26 cellular contexts compared by ENCODE assay signal in the genomic region with DNA sequence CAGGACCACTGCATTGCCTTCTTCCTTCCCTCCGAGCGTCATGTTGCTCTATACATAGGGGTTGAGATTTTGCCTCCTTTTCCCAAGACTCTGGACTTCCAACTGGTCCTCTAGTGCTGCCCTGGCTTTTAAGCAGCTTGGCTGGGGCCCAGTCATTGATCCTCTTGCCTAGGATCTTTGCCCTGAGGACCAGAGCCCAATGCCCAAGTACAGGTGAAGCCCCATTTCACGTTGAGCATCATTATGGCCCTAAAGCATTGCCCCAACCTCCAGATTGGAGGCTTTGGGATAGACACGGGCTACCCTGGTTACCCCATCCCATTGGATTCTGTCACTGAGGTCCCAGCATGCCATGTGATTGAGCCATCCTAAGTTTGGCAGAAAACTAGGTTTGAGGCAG. TPM values are rescaled to one million over a fixed set of nuclear protein-coding genes. Genes with fewer than 3 reads are reported as not detected.
"Had no signal": no experiment of that assay in that cellular context is flagged by ENCODE, and none has a peak within 500 bp of the region (broad histone marks: within the 10 kb centered on the region; RNA-seq: fewer than 3 reads in every experiment).

No MANE protein-coding gene starts in this region.

- FAIRE-seq: urothelium cell line had no signal

- ATAC-seq: stimulated activated effector memory CD8-positive, alpha-beta T cell treated with anti-CD3 and anti-CD28 coated beads, Interleukin-12 subunit alpha, Interleukin-12 subunit beta, amount 100 ng/mL, for 72 hours; stimulated activated memory B cell treated with anti-CD40 and anti-IgM and Interleukin-4, amounts not matched to agents 10 μg/mL and 1 μg/mL and 100 μg/mL, for 72 hours; stimulated activated naive B cell treated with anti-CD40 and anti-IgM and Interleukin-4, amounts not matched to agents 10 μg/mL and 1 μg/mL and 100 μg/mL, for 72 hours; stimulated activated naive CD8-positive, alpha-beta T cell treated with anti-CD3 and anti-CD28 coated beads, Interleukin-15, amount 100 ng/mL, for 72 hours; stimulated activated naive CD8-positive, alpha-beta T cell treated with anti-CD3 and anti-CD28 coated beads, Interleukin-15, Interleukin-2, amounts not matched to agents 100 U/mL and 50 U/mL, for 24 hours; upper lobe of right lung had no signal

- DNase-seq: stimulated activated CD4-positive, alpha-beta T cell treated with anti-CD3 and anti-CD28 coated beads, Interleukin-2, amount 100 ng/mL, for 48 hours; stimulated activated CD4-positive, alpha-beta T cell treated with anti-CD3 and anti-CD28 coated beads, Interleukin-4, amount 100 ng/mL, for 1 hour; stimulated activated CD4-positive, alpha-beta T cell treated with anti-CD3 and anti-CD28 coated beads, Interleukin-4, amount 100 ng/mL, for 24 hours; stimulated activated CD4-positive, alpha-beta T cell treated with anti-CD3 and anti-CD28 coated beads, Interleukin-4, amount 100 ng/mL, for 4 hours; stimulated activated CD8-positive, alpha-beta memory T cell treated with anti-CD3 and anti-CD28 coated beads, Interleukin-4, amount 100 ng/mL, for 48 hours; stimulated activated naive B cell treated with anti-CD40 and anti-IgM and Interleukin-4, amounts not matched to agents 10 μg/mL and 1 μg/mL and 100 μg/mL, for 72 hours; stimulated activated naive CD4-positive, alpha-beta T cell; stimulated activated naive CD4-positive, alpha-beta T cell treated with Interleukin-2 at 50 U/mL for 16 hours; stimulated activated naive CD8-positive, alpha-beta T cell treated with anti-CD3 and anti-CD28 coated beads, Interleukin-15, amount 100 ng/mL, for 72 hours; stimulated activated naive CD8-positive, alpha-beta T cell treated with anti-CD3 and anti-CD28 coated beads, Interleukin-15, Interleukin-2, amounts not matched to agents 100 U/mL and 50 U/mL, for 24 hours; stomach; substantia nigra; testis; thyroid gland; tibial artery; transverse colon; upper lobe of left lung; upper lobe of right lung; uterus had no signal

- H3K27ac ChIP-seq: stomach, suprapubic skin, testis, thoracic aorta, thyroid gland, tibial artery, tibial nerve, transverse colon, upper lobe of left lung, upper lobe of right lung, uterus, vagina had no signal

- H3K4me3 ChIP-seq: stomach, suprapubic skin, testis, thoracic aorta, thyroid gland, tibial artery, tibial nerve, transverse colon, upper lobe of left lung, upper lobe of right lung, uterus, vagina had no signal

- H3K36me3 ChIP-seq: stomach, suprapubic skin, thoracic aorta, thyroid gland, tibial artery, tibial nerve, transverse colon, upper lobe of left lung, upper lobe of right lung, uterus, vagina had no signal

- H3K4me1 ChIP-seq: suprapubic skin, testis, thyroid gland, tibial artery, tibial nerve, upper lobe of left lung, upper lobe of right lung, uterus, vagina had no signal

- H3K27me3 ChIP-seq: stomach, testis, thyroid gland, tibial artery, tibial nerve, transverse colon, upper lobe of left lung, upper lobe of right lung, uterus, vagina had no signal

- H3K9me3 ChIP-seq: stomach, suprapubic skin, testis, thoracic aorta, thyroid gland, tibial artery, tibial nerve, transverse colon, upper lobe of left lung, upper lobe of right lung, uterus, vagina had no signal

RNA-seq across cellular contexts. Expression of a gene that starts 47.7 kb away (rescaled TPM):
- total RNA-seq: transverse colon, uterus had no signal
